ENCODE assay signal across 22 cellular contexts in genomic region chr5:178766936-178767912, GRCh38.
"Had no signal": no experiment of that assay in that cellular context is flagged by ENCODE, and none has a peak within 500 bp of the region (broad histone marks: within the 10 kb centered on the region; RNA-seq: fewer than 3 reads in every experiment).

No MANE protein-coding gene starts in this region.

- H3K9me3 ChIP-seq: ascending aorta, neutrophil, testis had no signal

- ATAC-seq: activated naive CD8-positive, alpha-beta T cell treated with anti-CD3 and anti-CD28 coated beads, Interleukin-2, amount 50 U/mL, for 24 hours; activated T-cell treated with anti-CD3 and anti-CD28 coated beads, Interleukin-2, amount 50 U/mL, for 72 hours; effector memory CD8-positive, alpha-beta T cell; gastroesophageal sphincter; left lung; stimulated activated naive CD8-positive, alpha-beta T cell treated with anti-CD3 and anti-CD28 coated beads, Interleukin-15, Interleukin-2, amounts not matched to agents 100 U/mL and 50 U/mL, for 24 hours had no signal

- DNase-seq: activated CD4-positive, alpha-beta T cell treated with anti-CD3 and anti-CD28 coated beads, Interleukin-2, amount 10 ng/mL, durations not matched to agents 24 days and 14 days; activated CD4-positive, CD25-positive, alpha-beta regulatory T cell; activated CD8-positive, alpha-beta memory T cell treated with anti-CD3 and anti-CD28 coated beads, Interleukin-2, amount 50 U/mL, for 48 hours; activated naive CD4-positive, alpha-beta T cell treated with Interleukin-2 at 50 U/mL for 16 hours; activated naive CD8-positive, alpha-beta T cell treated with anti-CD3 and anti-CD28 coated beads, Interleukin-2, amount 50 U/mL, for 24 hours; activated T-cell treated with anti-CD3 and anti-CD28 coated beads, Interleukin-2, amount 50 U/mL, for 72 hours; dermis blood vessel endothelial cell; effector memory CD8-positive, alpha-beta T cell; left lung; mammary epithelial cell; naive B cell; small intestine; stimulated activated CD4-positive, alpha-beta T cell treated with anti-CD3 and anti-CD28 coated beads, Interleukin-4, amount 100 ng/mL, for 4 hours; stimulated activated CD8-positive, alpha-beta memory T cell treated with anti-CD3 and anti-CD28 coated beads, Interleukin-4, amount 100 ng/mL, for 48 hours; stimulated activated naive CD8-positive, alpha-beta T cell treated with anti-CD3 and anti-CD28 coated beads, Interleukin-15, Interleukin-2, amounts not matched to agents 100 U/mL and 50 U/mL, for 24 hours; T-helper 2 cell; testis had no signal

- H2AFZ ChIP-seq: parathyroid adenoma had no signal

- H3K4me3 Mint-ChIP-seq: activated CD4-positive, alpha-beta T cell treated with anti-CD3 and anti-CD28 coated beads, Interleukin-2, amount 10 ng/mL, durations not matched to agents 24 days and 14 days; activated naive CD8-positive, alpha-beta T cell treated with anti-CD3 and anti-CD28 coated beads, Interleukin-2, amount 50 U/mL, for 24 hours; activated T-cell treated with anti-CD3 and anti-CD28 coated beads, Interleukin-2, amount 50 U/mL, for 72 hours; effector memory CD8-positive, alpha-beta T cell; naive B cell had no signal

- H3K4me3 ChIP-seq: ascending aorta, gastroesophageal sphincter, left lung, testis had no signal

- H3K27me3 ChIP-seq: ascending aorta, gastroesophageal sphincter, left lung, testis had no signal

- H3K27ac ChIP-seq: ascending aorta, epithelial cell of prostate, gastroesophageal sphincter, left lung, neutrophil, parathyroid adenoma, testis had no signal

- H3K4me1 ChIP-seq: ascending aorta, gastroesophageal sphincter, left lung, parathyroid adenoma, testis had no signal

- H3K79me2 ChIP-seq: parathyroid adenoma had no signal

- H3K36me3 Mint-ChIP-seq: naive B cell had no signal

- H3K27ac Mint-ChIP-seq: activated CD4-positive, alpha-beta T cell treated with anti-CD3 and anti-CD28 coated beads, Interleukin-2, amount 10 ng/mL, durations not matched to agents 24 days and 14 days; activated naive CD8-positive, alpha-beta T cell treated with anti-CD3 and anti-CD28 coated beads, Interleukin-2, amount 50 U/mL, for 24 hours; activated T-cell treated with anti-CD3 and anti-CD28 coated beads, Interleukin-2, amount 50 U/mL, for 72 hours; effector memory CD8-positive, alpha-beta T cell; naive B cell had no signal

- H3K36me3 ChIP-seq: ascending aorta, gastroesophageal sphincter, left lung, neutrophil had no signal

- H3K4me1 Mint-ChIP-seq: activated CD4-positive, alpha-beta T cell treated with anti-CD3 and anti-CD28 coated beads, Interleukin-2, amount 10 ng/mL, durations not matched to agents 24 days and 14 days; activated naive CD8-positive, alpha-beta T cell treated with anti-CD3 and anti-CD28 coated beads, Interleukin-2, amount 50 U/mL, for 24 hours; naive B cell had no signal

- H3K9ac ChIP-seq: parathyroid adenoma had no signal

- H3K27me3 Mint-ChIP-seq: activated CD4-positive, alpha-beta T cell treated with anti-CD3 and anti-CD28 coated beads, Interleukin-2, amount 10 ng/mL, durations not matched to agents 24 days and 14 days; activated naive CD8-positive, alpha-beta T cell treated with anti-CD3 and anti-CD28 coated beads, Interleukin-2, amount 50 U/mL, for 24 hours had no signal

- H3K9me3 Mint-ChIP-seq: activated CD4-positive, alpha-beta T cell treated with anti-CD3 and anti-CD28 coated beads, Interleukin-2, amount 10 ng/mL, durations not matched to agents 24 days and 14 days; activated naive CD8-positive, alpha-beta T cell treated with anti-CD3 and anti-CD28 coated beads, Interleukin-2, amount 50 U/mL, for 24 hours; effector memory CD8-positive, alpha-beta T cell had no signal
